In genomic region chr2:217327981-217328760, GRCh38 we compare ENCODE assay signal across 1 cellular context.
TF ChIP-seq lines count a peak whose summit lies in the region.

No MANE protein-coding gene starts in this region.

TF ChIP-seq in GM23338, 12 proteins besides CTCF, POLR2A, EP300 and RAD21 (continued from another document):
- TF ChIP-seq REST (IDR thresholded peaks at IDR 0.05; ENCODE audit: unreplicated experiment), result no peak
- no peak for TF ChIP-seq STAT1 (IDR thresholded peaks at IDR 0.05; ENCODE audit: unreplicated experiment)
